Comparison of ENCODE assay signal across 16 cellular contexts in genomic region chr21:42685036-42685435, GRCh38. TPM values are rescaled to one million over a fixed set of nuclear protein-coding genes. Genes with fewer than 3 reads are reported as not detected.
DNase-seq lines count a peak whose midpoint lies in the region; ATAC-seq and TF ChIP-seq lines count a peak whose summit lies in the region.
"Had no signal": no experiment of that assay in that cellular context is flagged by ENCODE, and none has a peak within 500 bp of the region (broad histone marks: within the 10 kb centered on the region; RNA-seq: fewer than 3 reads in every experiment).

No MANE protein-coding gene starts in this region.

- POLR2A ChIA-PET in CD8-positive, alpha-beta memory T cell (lab: Charles Lee): interaction anchor here (1.0 to 1.5 kb wide), 2 partner anchors 62 to 70 kb away, joined by 3 to 6 read pairs; no protein-coding TSS in a partner anchor

- peaks cover 30 to 50% (median 40%) of the 10 kb centered on the region in 10 experiments for H3K4me1 ChIP-seq in BLaER1 treated with 17β-estradiol and CSF1 and Interleukin-3, amounts not matched to agents 10 nM and 100 nM
- peaks cover 47% of the 10 kb centered on the region for H3K4me1 ChIP-seq in CD8-positive, alpha-beta memory T cell (ENCODE audit: insufficient read depth, low read length)
- no peaks in the 10 kb centered on the region for H3K4me1 ChIP-seq in neural progenitor cell

- H3K9ac ChIP-seq in BLaER1 treated with 17β-estradiol and CSF1 and Interleukin-3, amounts not matched to agents 10 nM and 100 nM: peak overlapping the region in 6 of 11 experiments; percentile 9 to 60 (median 40); a peak in 6 of 22 replicates
- no peak overlapping the region for H3K9ac ChIP-seq in neural progenitor cell

- no peak for TF ChIP-seq CTCF in neural progenitor cell (IDR thresholded peaks at IDR 0.05)

- peak in 1 of 5 donors; percentile 17 for DNase-seq in CD8-positive, alpha-beta memory T cell
- no peak for DNase-seq in activated T-cell treated with anti-CD3 and anti-CD28 coated beads, Interleukin-2, amount 50 U/mL, for 4 hours
- DNase-seq in medulla oblongata (ENCODE audit: extremely low spot score) (peak; percentile 27), AML-193 (lab: John Stamatoyannopoulos, UW) (no peak), putamen (ENCODE audit: low spot score) (no peak), neural progenitor cell (ENCODE audit: low spot score) (no peak), COR-L47 (lab: John Stamatoyannopoulos, UW) (no peak)
- DNase-seq: brain microvascular endothelial cell, kidney glomerular epithelial cell, NCI-H1417, NCI-H524, thyroid gland had no signal

- no peaks in the 10 kb centered on the region for H3K79me2 ChIP-seq in neural progenitor cell (ENCODE audit: low read depth)

- H3F3A ChIP-seq in neural progenitor cell (ENCODE audit: low read depth): no peaks in the 10 kb centered on the region

- peaks cover 3% of the 10 kb centered on the region in 2 donors for H3K27me3 Mint-ChIP-seq in CD8-positive, alpha-beta memory T cell
- no peaks in the 10 kb centered on the region for H3K27me3 Mint-ChIP-seq in activated T-cell treated with anti-CD3 and anti-CD28 coated beads, Interleukin-2, amount 50 U/mL, for 4 hours (ENCODE audit: low read depth)
- no peaks in the 10 kb centered on the region for H3K27me3 Mint-ChIP-seq in neural progenitor cell (ENCODE audit: insufficient read depth, low read depth)

- H3K9me3 ChIP-seq in BLaER1 treated with 17β-estradiol and CSF1 and Interleukin-3, amounts not matched to agents 10 nM and 100 nM (replicated peaks in 1 of 11): no peaks in the 10 kb centered on the region
- no peaks in the 10 kb centered on the region for H3K9me3 ChIP-seq in CD8-positive, alpha-beta memory T cell (ENCODE audit: low read length)
- no peaks in the 10 kb centered on the region for H3K9me3 ChIP-seq in neural progenitor cell (ENCODE audit: low read depth)
- H3K9me3 ChIP-seq: heart left ventricle, thyroid gland had no signal

- no peaks in the 10 kb centered on the region for H3K36me3 ChIP-seq in BLaER1 treated with 17β-estradiol and CSF1 and Interleukin-3, amounts not matched to agents 10 nM and 100 nM
- no peaks in the 10 kb centered on the region for H3K36me3 ChIP-seq in CD8-positive, alpha-beta memory T cell (ENCODE audit: insufficient read depth, low read length)
- H3K36me3 ChIP-seq in neural progenitor cell: no peaks in the 10 kb centered on the region
- H3K36me3 ChIP-seq: brain microvascular endothelial cell, heart left ventricle, thyroid gland had no signal

- H3K36me3 Mint-ChIP-seq in CD8-positive, alpha-beta memory T cell: no peaks in the 10 kb centered on the region
- no peaks in the 10 kb centered on the region for H3K36me3 Mint-ChIP-seq in activated T-cell treated with anti-CD3 and anti-CD28 coated beads, Interleukin-2, amount 50 U/mL, for 4 hours (ENCODE audit: insufficient read depth)
- peaks cover 9% of the 10 kb centered on the region for H3K36me3 Mint-ChIP-seq in neural progenitor cell

- H3K27me3 ChIP-seq in BLaER1 treated with 17β-estradiol and CSF1 and Interleukin-3, amounts not matched to agents 10 nM and 100 nM: peaks cover 34 to 46% (median 39%) of the 10 kb centered on the region in 11 experiments
- H3K27me3 ChIP-seq in CD8-positive, alpha-beta memory T cell (ENCODE audit: insufficient read depth, low read length, poor library complexity, severe bottlenecking): no peaks in the 10 kb centered on the region
- no peaks in the 10 kb centered on the region for H3K27me3 ChIP-seq in neural progenitor cell
- H3K27me3 ChIP-seq: thyroid gland had no signal

- H3K4me3 Mint-ChIP-seq in CD8-positive, alpha-beta memory T cell: peak overlapping the region; percentile 66 to 87 (median 81)
- peak overlapping the region; percentile 53 for H3K4me3 Mint-ChIP-seq in activated T-cell treated with anti-CD3 and anti-CD28 coated beads, Interleukin-2, amount 50 U/mL, for 4 hours
- H3K4me3 Mint-ChIP-seq in neural progenitor cell: no peak overlapping the region
- H3K4me3 Mint-ChIP-seq: nephron had no signal

- peaks cover 36 to 50% (median 39%) of the 10 kb centered on the region in 3 donors for H3K4me1 Mint-ChIP-seq in CD8-positive, alpha-beta memory T cell
- H3K4me1 Mint-ChIP-seq in activated T-cell treated with anti-CD3 and anti-CD28 coated beads, Interleukin-2, amount 50 U/mL, for 4 hours (ENCODE audit: low read depth): peaks cover 47% of the 10 kb centered on the region
- peaks cover 20% of the 10 kb centered on the region for H3K4me1 Mint-ChIP-seq in neural progenitor cell

- no peak for ATAC-seq in activated T-cell treated with anti-CD3 and anti-CD28 coated beads, Interleukin-2, amount 50 U/mL, for 4 hours
- ATAC-seq: heart left ventricle had no signal

- CTCF ChIA-PET in CD8-positive, alpha-beta memory T cell (lab: Charles Lee): interaction anchor here (1.0 to 1.5 kb wide), 4 partner anchors 31 to 92 kb away, joined by 3 read pairs; no protein-coding TSS in a partner anchor

- H3K4me2 ChIP-seq in BLaER1 treated with 17β-estradiol and CSF1 and Interleukin-3, amounts not matched to agents 10 nM and 100 nM: peak overlapping the region; percentile 68 to 99 (median 93)
- H3K4me2 ChIP-seq in neural progenitor cell: no peak overlapping the region

- H2AFZ ChIP-seq in neural progenitor cell (replicated peaks): no peak overlapping the region

- H3K27ac Mint-ChIP-seq in CD8-positive, alpha-beta memory T cell: peak overlapping the region in 7 of 8 donors; percentile 54 to 92 (median 84)
- no peak overlapping the region for H3K27ac Mint-ChIP-seq in neural progenitor cell
- H3K27ac Mint-ChIP-seq: nephron had no signal

- H3K27ac ChIP-seq in BLaER1 treated with 17β-estradiol and CSF1 and Interleukin-3, amounts not matched to agents 10 nM and 100 nM: peak overlapping the region in 4 of 11 experiments; percentile 51 to 74 (median 68); a peak in 6 of 22 replicates
- no peak overlapping the region for H3K27ac ChIP-seq in CD8-positive, alpha-beta memory T cell (ENCODE audit: low read depth, low read length)
- H3K27ac ChIP-seq in neural progenitor cell: no peak overlapping the region
- H3K27ac ChIP-seq: brain microvascular endothelial cell, thyroid gland had no signal

- no peaks in the 10 kb centered on the region for H3K9me3 Mint-ChIP-seq in CD8-positive, alpha-beta memory T cell
- no peaks in the 10 kb centered on the region for H3K9me3 Mint-ChIP-seq in activated T-cell treated with anti-CD3 and anti-CD28 coated beads, Interleukin-2, amount 50 U/mL, for 4 hours
- H3K9me3 Mint-ChIP-seq in neural progenitor cell: peaks cover 9% of the 10 kb centered on the region
- H3K9me3 Mint-ChIP-seq: IgD-negative memory B cell, nephron had no signal

- peak overlapping the region in 3 of 10 experiments; percentile 22 to 58 (median 45); a peak in 3 of 20 replicates for H3K4me3 ChIP-seq in BLaER1 treated with 17β-estradiol and CSF1 and Interleukin-3, amounts not matched to agents 10 nM and 100 nM
- no peak overlapping the region for H3K4me3 ChIP-seq in CD8-positive, alpha-beta memory T cell (ENCODE audit: low read length)
- H3K4me3 ChIP-seq in neural progenitor cell: no peak overlapping the region
- H3K4me3 ChIP-seq: thyroid gland had no signal

- H4K20me1 ChIP-seq in BLaER1 treated with 17β-estradiol and CSF1 and Interleukin-3, amounts not matched to agents 10 nM and 100 nM: peaks cover 0 to 16% (median 0%) of the 10 kb centered on the region in 11 experiments; a peak in 6 of 22 replicates
- peaks cover 35% of the 10 kb centered on the region for H4K20me1 ChIP-seq in neural progenitor cell (ENCODE audit: low read depth)

RNA-seq across cellular contexts. Expression of gene PDE9A, which starts 31.6 kb away (rescaled TPM):
- 1 to 10 TPM; 1.5 to 2.6 TPM for total RNA-seq in CD8-positive, alpha-beta memory T cell
- polyA plus RNA-seq in CD8-positive, alpha-beta memory T cell: 1.7 TPM
- 1 to 10 TPM in 2 of 3 donors, under 1 TPM in 1; 0.90 to 4.7 (median 2.5) TPM for total RNA-seq in activated T-cell treated with anti-CD3 and anti-CD28 coated beads, Interleukin-2, amount 50 U/mL, for 4 hours
- total RNA-seq in neural progenitor cell (ENCODE audit: low replicate concordance): 40.2 and 41.0 TPM in 2 replicates
- polyA plus RNA-seq: IgD-negative memory B cell had no signal
